In the genomic region with DNA sequence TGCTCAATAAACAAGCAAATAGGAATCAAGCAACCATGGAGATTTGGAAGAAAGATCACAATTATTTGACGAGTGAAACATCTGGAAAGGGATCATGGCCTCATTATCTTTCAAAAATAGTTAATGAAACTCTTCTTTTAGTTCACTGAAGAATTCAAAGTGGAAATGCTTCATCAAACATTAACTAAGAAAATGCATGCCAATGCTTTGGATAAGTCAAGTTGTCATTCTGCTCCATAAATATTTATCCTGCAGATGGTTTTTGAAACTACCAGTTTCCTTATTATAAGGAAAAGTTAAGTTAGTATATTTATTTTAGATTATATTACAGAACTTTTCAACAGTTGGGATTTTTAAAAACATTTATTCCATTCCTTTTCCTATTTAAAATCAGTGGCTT, we compare ENCODE assay signal across 26 cellular contexts.
"Had no signal": no experiment of that assay in that cellular context is flagged by ENCODE, and none has a peak within 500 bp of the region (broad histone marks: within the 10 kb centered on the region; RNA-seq: fewer than 3 reads in every experiment).

No MANE protein-coding gene starts in this region.

- H3K36me3 ChIP-seq: heart right ventricle, lower lobe of right lung, right atrium auricular region, stomach, thyroid gland, transverse colon, upper lobe of left lung, vagina had no signal

- H3K9me3 ChIP-seq: heart right ventricle, lower lobe of right lung, psoas muscle, right atrium auricular region, stomach, testis, thyroid gland, transverse colon, upper lobe of left lung, vagina had no signal

- ATAC-seq: heart right ventricle; left ventricle myocardium superior; lower lobe of right lung; naive thymus-derived CD8-positive, alpha-beta T cell; psoas muscle; sciatic nerve; stimulated activated naive B cell treated with anti-CD40 and anti-IgM and Interleukin-4, amounts not matched to agents 10 μg/mL and 1 μg/mL and 100 μg/mL, for 72 hours; stimulated activated naive CD8-positive, alpha-beta T cell treated with anti-CD3 and anti-CD28 coated beads, Interleukin-15, Interleukin-2, amounts not matched to agents 100 U/mL and 50 U/mL, for 24 hours had no signal

- H3K4me1 ChIP-seq: heart right ventricle, lower lobe of right lung, parathyroid adenoma, psoas muscle, right atrium auricular region, stomach, testis, thyroid gland, transverse colon, upper lobe of left lung, vagina had no signal

- DNase-seq: heart right ventricle; islet precursor cell; left ventricle myocardium superior; lower lobe of right lung; mammary epithelial cell; mesenchymal stem cell; naive thymus-derived CD8-positive, alpha-beta T cell; nucleus accumbens; psoas muscle; stimulated activated CD4-positive, alpha-beta T cell treated with anti-CD3 and anti-CD28 coated beads, Interleukin-12 subunit alpha, Interleukin-12 subunit beta, amount 100 ng/mL, for 4 hours; stimulated activated CD4-positive, alpha-beta T cell treated with anti-CD3 and anti-CD28 coated beads, Interleukin-15, amount 100 ng/mL, for 24 hours; stimulated activated CD4-positive, alpha-beta T cell treated with anti-CD3 and anti-CD28 coated beads, Interleukin-2, amount 100 ng/mL, for 24 hours; stimulated activated CD4-positive, alpha-beta T cell treated with anti-CD3 and anti-CD28 coated beads, Interleukin-4, amount 100 ng/mL, for 1 hour; stimulated activated naive B cell treated with anti-CD40 and anti-IgM and Interleukin-4, amounts not matched to agents 10 μg/mL and 1 μg/mL and 100 μg/mL, for 72 hours; stimulated activated naive CD8-positive, alpha-beta T cell treated with anti-CD3 and anti-CD28 coated beads, Interleukin-15, Interleukin-2, amounts not matched to agents 100 U/mL and 50 U/mL, for 24 hours; stomach; testis; thyroid gland; transverse colon; upper lobe of left lung had no signal

- H3K27me3 ChIP-seq: heart right ventricle, hepatocyte, right atrium auricular region, stomach, testis, thyroid gland, transverse colon, upper lobe of left lung, vagina had no signal

- H3K27ac ChIP-seq: heart right ventricle, hepatocyte, lower lobe of right lung, parathyroid adenoma, psoas muscle, right atrium auricular region, skin epidermis, stomach, testis, thyroid gland, transverse colon, upper lobe of left lung, vagina had no signal

- H3K4me3 ChIP-seq: heart right ventricle, hepatocyte, lower lobe of right lung, psoas muscle, right atrium auricular region, skin epidermis, stomach, testis, thyroid gland, transverse colon, upper lobe of left lung, vagina had no signal
